21 cellular contexts compared by ENCODE assay signal in genomic region chr4:168843635-168844034, GRCh38.
DNase-seq lines count a peak whose midpoint lies in the region; ATAC-seq and TF ChIP-seq lines count a peak whose summit lies in the region.
"Had no signal": no experiment of that assay in that cellular context is flagged by ENCODE, and none has a peak within 500 bp of the region (broad histone marks: within the 10 kb centered on the region; RNA-seq: fewer than 3 reads in every experiment).

No MANE protein-coding gene starts in this region.

- H4K20me1 ChIP-seq in IMR-90 (ENCODE audit: insufficient read depth, low read length): peaks cover 59% of the 10 kb centered on the region
- H4K20me1 ChIP-seq: BLaER1 treated with 17β-estradiol and CSF1 and Interleukin-3, amounts not matched to agents 10 nM and 100 nM had no signal

- peak overlapping the region; percentile 53 for H2BK20ac ChIP-seq in IMR-90 (ENCODE audit: low read depth, low read length)

- no peak overlapping the region for H2AFZ ChIP-seq in IMR-90 (replicated peaks; ENCODE audit: low read length, poor library complexity)
- H2AFZ ChIP-seq: neural progenitor cell had no signal

- no peak overlapping the region; the same call in 1 of the 2 replicates for H3K23ac ChIP-seq in IMR-90 (ENCODE audit: low read depth, low read length)

- H3K14ac ChIP-seq in IMR-90 (replicated peaks; ENCODE audit: low read depth, low read length): peak overlapping the region; percentile 11

- H3K4ac ChIP-seq in IMR-90 (ENCODE audit: low read depth, low read length): peak overlapping the region; percentile 12; the same call in 1 of the 2 replicates

- H3K4me1 ChIP-seq in IMR-90 (ENCODE audit: control insufficient read depth, insufficient read depth, low read length) (peaks cover 29% of the 10 kb centered on the region), muscle layer of colon (ENCODE audit: insufficient read depth, low read length) (peaks cover 90% of the 10 kb centered on the region), subcutaneous abdominal adipose tissue (ENCODE audit: control insufficient read depth in 5 of 5, insufficient read depth in 5 of 5, low read length in 5 of 5) (peaks cover 2 to 27% (median 22%) of the 10 kb centered on the region in 5 donors)

- H3K27ac ChIP-seq in IMR-90 (ENCODE audit: insufficient read depth, low read length): peak overlapping the region; percentile 85; the same call in 1 of the 2 replicates
- peak overlapping the region; percentile 95 to 98 for H3K27ac ChIP-seq in coronary artery
- peak overlapping the region; percentile 65 for H3K27ac ChIP-seq in muscle layer of colon (ENCODE audit: low read depth, low read length)
- H3K27ac ChIP-seq in subcutaneous abdominal adipose tissue (ENCODE audit: low read depth, low read length): peak overlapping the region; percentile 4
- H3K27ac ChIP-seq: A549; BLaER1 treated with 17β-estradiol and CSF1 and Interleukin-3, amounts not matched to agents 10 nM and 100 nM had no signal

- H2BK5ac ChIP-seq in IMR-90 (ENCODE audit: low read depth, low read length, poor library complexity, severe bottlenecking): peak overlapping the region; percentile 81

- no peak overlapping the region for H2AK9ac ChIP-seq in IMR-90 (replicated peaks; ENCODE audit: low read depth, low read length, poor library complexity)

- no peak for TF ChIP-seq RAD21 in IMR-90 (IDR thresholded peaks at IDR 0.05; ENCODE audit: low read length)

- POLR2A ChIA-PET in IMR-90 (lab: Charles Lee; ENCODE audit: unreplicated experiment): no interaction called here

- H3K18ac ChIP-seq in IMR-90 (ENCODE audit: low read depth, low read length): peak overlapping the region; percentile 99

- DNase-seq in IMR-90 (no peak), coronary artery (ENCODE audit: low spot score) (no peak), glutamatergic neuron (no peak), HuH-7 (ENCODE audit: low spot score) (no peak)
- DNase-seq: activated gamma-delta T cell, amygdala, DMS 273 treated with DMSO at 0.1 percent for 48 hours, GDM1, H7, NCI-H1436, NCI-H2171 treated with DMSO at 0.1 percent for 48 hours, NCI-H69, SHP77 had no signal

- no peaks in the 10 kb centered on the region for H3K9me3 ChIP-seq in IMR-90 (ENCODE audit: control insufficient read depth, insufficient read depth, low read length)
- H3K9me3 ChIP-seq in muscle layer of colon (ENCODE audit: low read length): no peaks in the 10 kb centered on the region
- H3K9me3 ChIP-seq in subcutaneous abdominal adipose tissue (ENCODE audit: control insufficient read depth in 5 of 5, low read length in 5 of 5): no peaks in the 10 kb centered on the region
- H3K9me3 ChIP-seq: A549; BLaER1 treated with 17β-estradiol and CSF1 and Interleukin-3, amounts not matched to agents 10 nM and 100 nM had no signal

- H3K36me3 ChIP-seq in IMR-90 (ENCODE audit: control insufficient read depth, insufficient read depth, low read length) (peaks cover 16% of the 10 kb centered on the region), muscle layer of colon (ENCODE audit: insufficient read depth, low read length) (peaks cover 15% of the 10 kb centered on the region), subcutaneous abdominal adipose tissue (ENCODE audit: control insufficient read depth in 5 of 5, insufficient read depth in 5 of 5, low read length in 5 of 5) (no peaks in the 10 kb centered on the region)
- H3K36me3 ChIP-seq: BLaER1 treated with 17β-estradiol and CSF1 and Interleukin-3, amounts not matched to agents 10 nM and 100 nM; neural progenitor cell had no signal

- no TSS peak for BruUV-seq in IMR-90 (replicated peaks; lab: Mats Ljungman, UMichigan)

- in situ Hi-C loops in IMR-90 (cut with MboI; ENCODE audit: low sequenced_read_pairs): no loop called here

- TF ChIP-seq CTCF in IMR-90 (conservative IDR thresholded peaks at IDR 0.05; ENCODE audit: low read depth, low read length): no peak
- TF ChIP-seq CTCF in coronary artery (IDR thresholded peaks at IDR 0.05): no peak
- no peak for TF ChIP-seq CTCF in glutamatergic neuron (IDR thresholded peaks at IDR 0.05; ENCODE audit: partially characterized antibody, unreplicated experiment)

- 0 out of 2 replicates have a peak overlapping the region, but pooled peaks have one; percentile 13 for H3K56ac ChIP-seq in IMR-90 (ENCODE audit: extremely low read depth, insufficient read depth, low read length)

- H3K79me1 ChIP-seq in IMR-90 (ENCODE audit: low read depth in 1 of 2, low read length in 2 of 2): peaks cover 22 to 83% of the 10 kb centered on the region in 2 experiments; a peak in 3 of 4 replicates

- H3K27me3 Mint-ChIP-seq in glutamatergic neuron (ENCODE audit: unreplicated experiment): peaks cover 2% of the 10 kb centered on the region
- H3K27me3 Mint-ChIP-seq: type B pancreatic cell had no signal

- no peaks in the 10 kb centered on the region for H3K27me3 ChIP-seq in IMR-90 (ENCODE audit: control insufficient read depth, insufficient read depth, low read length)
- no peaks in the 10 kb centered on the region for H3K27me3 ChIP-seq in muscle layer of colon (ENCODE audit: control insufficient read depth in 1 of 2, insufficient read depth in 2 of 2, low read length in 2 of 2)
- H3K27me3 ChIP-seq in subcutaneous abdominal adipose tissue (ENCODE audit: control insufficient read depth in 5 of 5, insufficient read depth in 4 of 5, low read length in 5 of 5): no peaks in the 10 kb centered on the region
- H3K27me3 ChIP-seq: BLaER1 treated with 17β-estradiol and CSF1 and Interleukin-3, amounts not matched to agents 10 nM and 100 nM; neural progenitor cell had no signal

- CTCF ChIA-PET in IMR-90 (lab: Yijun Ruan, JAX): no interaction called here

- WGBS in IMR-90 (ENCODE audit: extremely low coverage in 2 of 2, insufficient read length in 1 of 2), 2 experiments: no CpG with 5 or more reads among the region's 7 CpGs

- intact Hi-C loops in IMR-90 (cut with micrococcal nuclease): loop anchor here (10.0 kb wide), 1 partner anchor 329 kb away; no protein-coding TSS in a partner anchor

- ATAC-seq in IMR-90 (ENCODE audit: low read depth) (no peak), GM21786 (IDR thresholded peaks at IDR 0.05; ENCODE audit: unreplicated experiment) (no peak), GM21825 (IDR thresholded peaks at IDR 0.05; ENCODE audit: unreplicated experiment) (no peak)
- ATAC-seq: A549 had no signal

- H3K4me2 ChIP-seq in IMR-90 (ENCODE audit: low read depth, low read length): peak overlapping the region; percentile 70; the same call in 1 of the 2 replicates
- H3K4me2 ChIP-seq: A549; BLaER1 treated with 17β-estradiol and CSF1 and Interleukin-3, amounts not matched to agents 10 nM and 100 nM; neural progenitor cell had no signal

- peaks cover 20% of the 10 kb centered on the region for H3K4me1 Mint-ChIP-seq in glutamatergic neuron (ENCODE audit: low read depth, unreplicated experiment)

- peak overlapping the region; percentile 41 to 42 for H4K8ac ChIP-seq in IMR-90 (ENCODE audit: low read depth in 2 of 2, low read length in 2 of 2)

- H3K9me3 Mint-ChIP-seq in glutamatergic neuron (ENCODE audit: unreplicated experiment): no peaks in the 10 kb centered on the region
- H3K9me3 Mint-ChIP-seq: type B pancreatic cell had no signal

- peak overlapping the region; percentile 21 for H2BK120ac ChIP-seq in IMR-90 (ENCODE audit: low read depth, low read length)

- peak overlapping the region; percentile 52 for H3K9ac ChIP-seq in IMR-90 (ENCODE audit: low read depth, low read length)
- no peak overlapping the region for H3K9ac ChIP-seq in muscle layer of colon (ENCODE audit: low read length)
- H3K9ac ChIP-seq in subcutaneous abdominal adipose tissue (ENCODE audit: low read length in 5 of 5): no peak overlapping the region
- H3K9ac ChIP-seq: BLaER1 treated with 17β-estradiol and CSF1 and Interleukin-3, amounts not matched to agents 10 nM and 100 nM; neural progenitor cell had no signal

- H3K36me3 Mint-ChIP-seq in glutamatergic neuron (ENCODE audit: unreplicated experiment): no peaks in the 10 kb centered on the region

- H4K91ac ChIP-seq in IMR-90 (ENCODE audit: insufficient read depth, low read depth, low read length): peak overlapping the region; percentile 19; the same call in 1 of the 2 replicates

- no peak overlapping the region; the same call in none of the 2 replicates for H2AK5ac ChIP-seq in IMR-90 (ENCODE audit: low read depth, low read length)

- 0 out of 3 replicates have a peak overlapping the region, but pooled peaks have one; percentile 4 for H2BK15ac ChIP-seq in IMR-90 (ENCODE audit: low read depth, low read length)

- TF ChIP-seq POLR2A in IMR-90 (IDR thresholded peaks at IDR 0.05; ENCODE audit: low read depth, low read length): no peak

- H3K4me3 Mint-ChIP-seq in glutamatergic neuron (ENCODE audit: unreplicated experiment): no peak overlapping the region
- H3K4me3 Mint-ChIP-seq: neural progenitor cell, type B pancreatic cell had no signal

- no peak overlapping the region for H3K27ac Mint-ChIP-seq in glutamatergic neuron (ENCODE audit: unreplicated experiment)
- H3K27ac Mint-ChIP-seq: neural progenitor cell, type B pancreatic cell had no signal

- dilution Hi-C loops in IMR-90 (cut with HindIII; ENCODE audit: low sequenced_read_pairs, unreplicated experiment): no loop called here

- H3K9me1 ChIP-seq in IMR-90 (ENCODE audit: insufficient read depth, low read length): peaks cover 28% of the 10 kb centered on the region

- peak overlapping the region; percentile 89 for H4K5ac ChIP-seq in IMR-90 (ENCODE audit: low read depth, low read length)

- H3K4me3 ChIP-seq in IMR-90 (ENCODE audit: insufficient read depth, low read depth, low read length) (no peak overlapping the region), coronary artery (peak overlapping the region; percentile 44), muscle layer of colon (ENCODE audit: low read depth in 1 of 2, low read length in 2 of 2) (peak overlapping the region in 1 of 2 donors; percentile 5), subcutaneous abdominal adipose tissue (ENCODE audit: low read depth in 1 of 5, low read length in 5 of 5) (no peak overlapping the region)
- H3K4me3 ChIP-seq: A549; BLaER1 treated with 17β-estradiol and CSF1 and Interleukin-3, amounts not matched to agents 10 nM and 100 nM; neural progenitor cell had no signal

TF ChIP-seq in IMR-90, 13 proteins besides CTCF, POLR2A, EP300 and RAD21 (continues in another document):
- TF ChIP-seq RCOR1 (IDR thresholded peaks at IDR 0.05; ENCODE audit: insufficient replicate concordance, low read length) (no peak), CHD1 (IDR thresholded peaks at IDR 0.05; ENCODE audit: low read depth, low read length) (no peak), FOS (IDR thresholded peaks at IDR 0.05; ENCODE audit: low read depth, low read length) (no peak), MXI1 (IDR thresholded peaks at IDR 0.05; ENCODE audit: borderline replicate concordance, low read depth, low read length) (no peak), SMC3 (IDR thresholded peaks at IDR 0.05; ENCODE audit: low read depth, low read length) (no peak), MAZ (IDR thresholded peaks at IDR 0.05; ENCODE audit: borderline replicate concordance, low read depth, low read length) (no peak)

Comparison
In these comparisons a context has a peak if more than half of its experiments do, and no peak if none do; other contexts are left out.
1. H3K27ac ChIP-seq: peak in every context shown above with its lines; median percentile 96 in coronary artery; 85 in IMR-90; 65 in muscle layer of colon; 4 in subcutaneous abdominal adipose tissue.